ENCODE assay signal across 8 cellular contexts in the genomic region with DNA sequence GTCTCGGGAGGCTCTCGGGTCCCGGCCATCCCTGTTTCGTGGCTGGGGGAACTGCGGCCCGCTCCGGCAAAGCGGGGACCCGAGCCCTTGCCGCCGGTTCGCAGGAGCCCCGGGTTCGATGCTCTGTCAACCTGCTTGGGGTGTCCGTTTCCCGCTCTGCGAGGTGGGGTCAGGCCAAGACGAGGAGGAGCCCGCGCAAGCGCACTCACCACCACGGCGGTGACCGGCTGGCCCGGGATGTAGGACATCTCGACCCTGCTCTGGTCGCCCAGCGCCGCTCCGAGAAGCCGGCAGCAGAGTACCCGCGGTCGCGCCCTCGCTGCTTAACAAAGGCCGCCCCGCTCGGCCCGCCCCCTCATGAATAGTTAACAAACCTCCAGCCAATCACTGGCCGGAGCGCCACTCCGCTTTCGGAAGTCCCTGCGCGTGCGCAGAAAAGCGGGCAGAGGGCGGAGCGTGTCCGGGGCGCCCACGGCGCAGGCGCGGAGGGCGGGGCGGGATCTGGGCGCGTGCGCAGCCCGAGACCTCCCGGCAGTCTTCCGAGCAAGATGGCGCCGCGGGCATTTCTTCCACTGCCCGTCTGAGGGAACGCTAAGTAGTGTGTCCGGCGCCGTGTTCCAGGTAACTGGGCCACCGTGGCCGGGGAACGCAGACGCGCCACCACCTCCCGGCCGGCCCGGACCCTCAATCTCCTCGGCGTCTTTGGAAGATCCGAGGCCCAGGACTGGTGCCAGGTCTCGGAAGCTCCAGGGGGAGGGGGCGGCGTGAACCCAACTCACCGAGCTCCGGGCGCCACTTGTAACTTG. TPM values are rescaled to one million over a fixed set of nuclear protein-coding genes. Genes with fewer than 3 reads are reported as not detected.
A peak's percentile ranks its signal among the peaks of the same experiment; 100 is the strongest.
DNase-seq lines count a peak whose midpoint lies in the region; ATAC-seq, FAIRE-seq and TF ChIP-seq lines count a peak whose summit lies in the region.

Gene EMC6 (plus strand): TSS at position 534 of the 806 bp plus-strand sequence. CDS start 335 bp downstream, outside the sequence.
A gene with protein sequence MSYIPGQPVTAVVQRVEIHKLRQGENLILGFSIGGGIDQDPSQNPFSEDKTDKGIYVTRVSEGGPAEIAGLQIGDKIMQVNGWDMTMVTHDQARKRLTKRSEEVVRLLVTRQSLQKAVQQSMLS (minus strand): TSS at position 300 of the 806 bp plus-strand sequence. CDS start 52 bp downstream, at position 248.

- H3K36me3 ChIP-seq in bronchial epithelial cell (ENCODE audit: control insufficient read depth, insufficient read depth, low read length) (peaks cover 21% of the 10 kb centered on the region), small intestine (ENCODE audit: control insufficient read depth in 2 of 2, insufficient read depth in 2 of 2, low read length in 2 of 2) (peaks cover 3 to 9% of the 10 kb centered on the region in 2 donors)

- no peaks in the 10 kb centered on the region for H3K9me3 ChIP-seq in small intestine (ENCODE audit: control insufficient read depth, low read depth)

- DNase-seq in ACHN = peak; percentile 98
- DNase-seq in NCI-H2227 treated with DMSO at 0.1 percent for 48 hours (lab: John Stamatoyannopoulos, UW) = peak; percentile 97
- peak; percentile 91 for DNase-seq in bronchial epithelial cell (ENCODE audit: low read depth)
- peak; percentile 99 for DNase-seq in iPS-NIHi11 (ENCODE audit: low spot score)
- peak; percentile 99 for DNase-seq in small intestine

- peaks cover 0 to 5% of the 10 kb centered on the region in 2 donors for H3K4me1 ChIP-seq in small intestine (ENCODE audit: control insufficient read depth in 2 of 2, insufficient read depth in 1 of 2, low read depth in 1 of 2, low read length in 1 of 2)

- H3K27me3 ChIP-seq in bronchial epithelial cell (ENCODE audit: control insufficient read depth, insufficient read depth, low read length) = no peaks in the 10 kb centered on the region
- H3K27me3 ChIP-seq in small intestine (ENCODE audit: control insufficient read depth in 2 of 2, insufficient read depth in 2 of 2, low read length in 2 of 2) = no peaks in the 10 kb centered on the region

- TF ChIP-seq CTCF in WI38 (IDR thresholded peaks at IDR 0.05; ENCODE audit: low read depth, low read length) (no peak), bronchial epithelial cell (IDR thresholded peaks at IDR 0.05; ENCODE audit: insufficient read depth, low read length, severe bottlenecking) (no peak)

- in situ Hi-C loops in ACHN (cut with HindIII; ENCODE audit: low pct_ligation_motif_present, low pct_unique_long_range_greater_than_20kb, low sequenced_read_pairs) = no loop called here

- peak; percentile 74 for ATAC-seq in GM18873 (IDR thresholded peaks at IDR 0.05; ENCODE audit: low FRiP score, unreplicated experiment)
- ATAC-seq in HG03139 (IDR thresholded peaks at IDR 0.05; ENCODE audit: unreplicated experiment) = peak; percentile 76

- peak within 1 kb of the TSS; percentile 93 to 99 for H3K27ac ChIP-seq in small intestine (ENCODE audit: low read depth in 1 of 2, low read length in 1 of 2)

- FAIRE-seq in bronchial epithelial cell (lab: Jason Lieb, UNC) (no peak), small intestine (lab: Jason Lieb, UNC) (no peak)

- H3K4me3 ChIP-seq in WI38 (ENCODE audit: low read depth, low read length) (peak within 1 kb of the TSS; percentile 83), bronchial epithelial cell (ENCODE audit: low read depth, low read length) (peak within 1 kb of the TSS; percentile 89), small intestine (ENCODE audit: low read depth in 1 of 2, low read length in 2 of 2) (peak within 1 kb of the TSS; percentile 81 to 95)

- WGBS in small intestine, 3 donors = 0 to 1% (median 0%) methylated on average over 48 to 89 of the region's 89 CpGs

RNA-seq across cellular contexts. Expression of gene EMC6, which starts in this region (rescaled TPM):
- 21.3 and 26.1 TPM in 2 replicates for total RNA-seq in bronchial epithelial cell
- polyA plus RNA-seq in small intestine = 10 to 100 TPM; 62.2 to 85.4 (median 81.7) TPM

RNA-seq across cellular contexts. Expression of the second gene that starts in this region (rescaled TPM):
- total RNA-seq in bronchial epithelial cell = 150 and 200 TPM in 2 replicates
- 100 to 1,000 TPM; 102 to 442 (median 356) TPM for polyA plus RNA-seq in small intestine

Comparison
In these comparisons a context has a peak if more than half of its experiments do, and no peak if none do; other contexts are left out.
1. Peak in every context shown above with its lines: DNase-seq, ATAC-seq, H3K4me3 ChIP-seq and H3K27ac ChIP-seq.